ENCODE assay signal across 15 cellular contexts in genomic region chr13:77896536-77896935, GRCh38. TPM values are rescaled to one million over a fixed set of nuclear protein-coding genes. Genes with fewer than 3 reads are reported as not detected.
A peak's percentile ranks its signal among the peaks of the same experiment; 100 is the strongest.
DNase-seq lines count a peak whose midpoint lies in the region; ATAC-seq and TF ChIP-seq lines count a peak whose summit lies in the region.
"Had no signal": no experiment of that assay in that cellular context is flagged by ENCODE, and none has a peak within 500 bp of the region (broad histone marks: within the 10 kb centered on the region; RNA-seq: fewer than 3 reads in every experiment).

No MANE protein-coding gene starts in this region.

- WGBS in right cardiac atrium: 44% methylated on average over 8 of the region's 8 CpGs
- WGBS in sigmoid colon, 2 donors: 81 to 83% methylated on average over 8 of the region's 8 CpGs
- no CpG with 5 or more reads among the region's 8 CpGs for WGBS in H9 (ENCODE audit: extremely low coverage, insufficient read length, low lambda C conversion rate)

- no peak overlapping the region for H3K56ac ChIP-seq in H9 (ENCODE audit: insufficient read length, low read depth, low read length)

- H2BK15ac ChIP-seq in H9 (ENCODE audit: low read depth, low read length): no peak overlapping the region

- H3K4me1 Mint-ChIP-seq in activated T-cell treated with anti-CD3 and anti-CD28 coated beads, Interleukin-2, amount 50 U/mL, for 72 hours (ENCODE audit: low read depth): no peaks in the 10 kb centered on the region
- H3K4me1 Mint-ChIP-seq in H9: peaks cover 7 to 16% of the 10 kb centered on the region in 2 experiments
- H3K4me1 Mint-ChIP-seq: activated CD4-positive, alpha-beta T cell treated with anti-CD3 and anti-CD28 coated beads, Interleukin-2, amount 10 ng/mL, durations not matched to agents 24 days and 14 days; T-cell had no signal

- no peaks in the 10 kb centered on the region for H3K79me2 ChIP-seq in H9 (ENCODE audit: insufficient read depth, low read length)

- no peaks in the 10 kb centered on the region for H4K20me1 ChIP-seq in H9 (ENCODE audit: control insufficient read depth, insufficient read depth, insufficient read length)

- H2AK5ac ChIP-seq in H9 (ENCODE audit: insufficient read length, low read length): no peak overlapping the region

- ATAC-seq in right cardiac atrium: peak; percentile 93
- no peak for ATAC-seq in activated T-cell treated with anti-CD3 and anti-CD28 coated beads, Interleukin-2, amount 50 U/mL, for 72 hours (replicated peaks in 1 of 2)
- no peak for ATAC-seq in HG03432 (IDR thresholded peaks at IDR 0.05; ENCODE audit: unreplicated experiment)
- ATAC-seq: Panc1, T-cell had no signal

- no peak overlapping the region for H3K23ac ChIP-seq in H9 (ENCODE audit: insufficient read length, low read depth, low read length)

- H3K27ac ChIP-seq in right cardiac atrium (ENCODE audit: low read length) (no peak overlapping the region), sigmoid colon (peak overlapping the region; percentile 36 to 68 (median 43)), H9 (ENCODE audit: insufficient read length, low read depth, low read length) (no peak overlapping the region)

- no peak for TF ChIP-seq CTCF in choroid plexus epithelial cell (conservative IDR thresholded peaks at IDR 0.05; ENCODE audit: low read depth, low read length)
- TF ChIP-seq CTCF in sigmoid colon (IDR thresholded peaks at IDR 0.05): no peak
- no peak for TF ChIP-seq CTCF in H9 (conservative IDR thresholded peaks at IDR 0.05)

- H3K4me3 Mint-ChIP-seq in activated T-cell treated with anti-CD3 and anti-CD28 coated beads, Interleukin-2, amount 50 U/mL, for 72 hours: no peak overlapping the region
- H3K4me3 Mint-ChIP-seq in H9: no peak overlapping the region
- H3K4me3 Mint-ChIP-seq: activated CD4-positive, alpha-beta T cell treated with anti-CD3 and anti-CD28 coated beads, Interleukin-2, amount 10 ng/mL, durations not matched to agents 24 days and 14 days; activated T-helper 1 cell treated with anti-CD3 and anti-CD28 coated beads, Interleukin-12 subunit alpha, Interleukin-12 subunit beta, Interleukin-2, Interleukin-4 antibody, amounts not matched to agents 30 ng/mL and 10 ng/mL and 1 ng/mL, durations not matched to agents 14 hours and 24 hours and 36 hours; T-cell had no signal

- no peaks in the 10 kb centered on the region for H3K9me3 Mint-ChIP-seq in activated T-cell treated with anti-CD3 and anti-CD28 coated beads, Interleukin-2, amount 50 U/mL, for 72 hours
- H3K9me3 Mint-ChIP-seq in H9: no peaks in the 10 kb centered on the region
- H3K9me3 Mint-ChIP-seq: activated CD4-positive, alpha-beta T cell treated with anti-CD3 and anti-CD28 coated beads, Interleukin-2, amount 10 ng/mL, durations not matched to agents 24 days and 14 days; activated T-helper 1 cell treated with anti-CD3 and anti-CD28 coated beads, Interleukin-12 subunit alpha, Interleukin-12 subunit beta, Interleukin-2, Interleukin-4 antibody, amounts not matched to agents 30 ng/mL and 10 ng/mL and 1 ng/mL, durations not matched to agents 14 hours and 24 hours and 36 hours had no signal

- H3K9ac ChIP-seq in H9 (ENCODE audit: extremely low read depth, insufficient read length, low read length): no peak overlapping the region

- H3K36me3 ChIP-seq in sigmoid colon: no peaks in the 10 kb centered on the region

- DNase-seq in AG20443 (ENCODE audit: low spot score): peak; percentile 18
- peak; percentile 6 for DNase-seq in choroid plexus epithelial cell (ENCODE audit: low read depth)
- peak in 1 of 3 donors; percentile 33 for DNase-seq in right cardiac atrium
- peak; percentile 63 for DNase-seq in sigmoid colon
- DNase-seq in activated T-cell treated with anti-CD3 and anti-CD28 coated beads, Interleukin-2, amount 50 U/mL, for 72 hours: no peak
- DNase-seq in NCI-H1436 treated with DMSO at 0.1 percent for 48 hours (lab: John Stamatoyannopoulos, UW): no peak
- no peak for DNase-seq in H9
- DNase-seq: activated CD4-positive, alpha-beta T cell treated with anti-CD3 and anti-CD28 coated beads, Interleukin-2, amount 10 ng/mL, durations not matched to agents 24 days and 14 days; aorta; NCI-H1092 treated with DMSO at 0.1 percent for 48 hours; NCI-H446 treated with DMSO at 0.1 percent for 48 hours; T-cell had no signal

- H2BK12ac ChIP-seq in H9 (ENCODE audit: insufficient read length, low read depth, low read length): no peak overlapping the region

- H2BK20ac ChIP-seq in H9 (ENCODE audit: low read depth, low read length, poor library complexity, severe bottlenecking): no peak overlapping the region

- no peak overlapping the region for H3K18ac ChIP-seq in H9 (ENCODE audit: insufficient read length, low read depth, low read length)

- no peak overlapping the region for H4K5ac ChIP-seq in H9 (ENCODE audit: insufficient read length, low read depth, low read length)

- H2AFZ ChIP-seq in H9 (ENCODE audit: low read length): no peak overlapping the region

- no peaks in the 10 kb centered on the region for H3K79me1 ChIP-seq in H9 (ENCODE audit: insufficient read depth, low read depth, low read length, poor library complexity, severe bottlenecking)

- peak in 1 of 4 donors; percentile 52 for TF ChIP-seq EP300 in sigmoid colon (IDR thresholded peaks at IDR 0.05)

- H4K8ac ChIP-seq in H9 (replicated peaks; ENCODE audit: insufficient read length, low read depth, low read length): no peak overlapping the region

- no peak overlapping the region for H3K4me2 ChIP-seq in H9 (ENCODE audit: insufficient read depth, insufficient read length, low read length)

- no peak overlapping the region for H3K14ac ChIP-seq in H9 (ENCODE audit: insufficient read depth, low read length)

- no peaks in the 10 kb centered on the region for H3K36me3 Mint-ChIP-seq in activated T-cell treated with anti-CD3 and anti-CD28 coated beads, Interleukin-2, amount 50 U/mL, for 72 hours (ENCODE audit: insufficient read depth in 2 of 2)
- no peaks in the 10 kb centered on the region for H3K36me3 Mint-ChIP-seq in H9 (ENCODE audit: insufficient read depth in 1 of 3, low read depth in 3 of 3)
- H3K36me3 Mint-ChIP-seq: T-cell had no signal

- H3K23me2 ChIP-seq in H9 (ENCODE audit: insufficient read length, low read depth, low read length, poor library complexity, severe bottlenecking): no peaks in the 10 kb centered on the region

- no peaks in the 10 kb centered on the region for H3K27me3 Mint-ChIP-seq in activated T-cell treated with anti-CD3 and anti-CD28 coated beads, Interleukin-2, amount 50 U/mL, for 72 hours (ENCODE audit: low read depth)
- no peaks in the 10 kb centered on the region; the same call in 1 of the 2 replicates for H3K27me3 Mint-ChIP-seq in H9 (ENCODE audit: low read depth)

- no peak overlapping the region for H3K4ac ChIP-seq in H9 (ENCODE audit: low read depth, low read length)

- H3K27me3 ChIP-seq in right cardiac atrium (ENCODE audit: control insufficient read depth, insufficient read depth): no peaks in the 10 kb centered on the region
- no peaks in the 10 kb centered on the region for H3K27me3 ChIP-seq in sigmoid colon
- H3K27me3 ChIP-seq in H9 (ENCODE audit: insufficient read depth, low read length): no peaks in the 10 kb centered on the region

- no peak overlapping the region for H2BK120ac ChIP-seq in H9 (ENCODE audit: low read depth, low read length, poor library complexity, severe bottlenecking)

- H4K91ac ChIP-seq in H9 (ENCODE audit: insufficient read length, low read depth, low read length): no peak overlapping the region

- TF ChIP-seq POLR2A in sigmoid colon (IDR thresholded peaks at IDR 0.05): no peak

- H3K4me3 ChIP-seq in choroid plexus epithelial cell (ENCODE audit: low read depth, low read length) (no peak overlapping the region), right cardiac atrium (ENCODE audit: low read length) (no peak overlapping the region), sigmoid colon (no peak overlapping the region)

- H2BK5ac ChIP-seq in H9 (ENCODE audit: insufficient read length, low read length): no peak overlapping the region

- intact Hi-C loops in right cardiac atrium (cut with DNase I): no loop called here
- intact Hi-C loops in sigmoid colon (cut with DNase I): no loop called here

- no peak overlapping the region for H3K27ac Mint-ChIP-seq in activated T-cell treated with anti-CD3 and anti-CD28 coated beads, Interleukin-2, amount 50 U/mL, for 72 hours
- no peak overlapping the region for H3K27ac Mint-ChIP-seq in H9
- H3K27ac Mint-ChIP-seq: activated CD4-positive, alpha-beta T cell treated with anti-CD3 and anti-CD28 coated beads, Interleukin-2, amount 10 ng/mL, durations not matched to agents 24 days and 14 days; activated T-helper 1 cell treated with anti-CD3 and anti-CD28 coated beads, Interleukin-12 subunit alpha, Interleukin-12 subunit beta, Interleukin-2, Interleukin-4 antibody, amounts not matched to agents 30 ng/mL and 10 ng/mL and 1 ng/mL, durations not matched to agents 14 hours and 24 hours and 36 hours; T-cell had no signal

- no peaks in the 10 kb centered on the region for H3K9me3 ChIP-seq in right cardiac atrium (ENCODE audit: control insufficient read depth, low read length)
- no peaks in the 10 kb centered on the region for H3K9me3 ChIP-seq in sigmoid colon
- H3K9me3 ChIP-seq in H9 (ENCODE audit: control insufficient read depth, low read depth, low read length): no peaks in the 10 kb centered on the region

- H3K4me1 ChIP-seq in right cardiac atrium (ENCODE audit: control insufficient read depth, insufficient read depth, low read length) (no peaks in the 10 kb centered on the region), sigmoid colon (peaks cover 0 to 17% (median 8%) of the 10 kb centered on the region in 4 donors), H9 (ENCODE audit: insufficient read depth, low read length) (no peaks in the 10 kb centered on the region)

- no peak overlapping the region for H3T11ph ChIP-seq in H9 (ENCODE audit: low read length)

RNA-seq across cellular contexts. Expression of gene EDNRB, which starts 22.1 kb away (rescaled TPM):
- total RNA-seq in right cardiac atrium: 10 to 100 TPM; 55.3 to 60.8 (median 58.1) TPM
- polyA plus RNA-seq in right cardiac atrium: 28.2 TPM
- 10 to 100 TPM; 14.9 to 17.6 (median 16.8) TPM for total RNA-seq in sigmoid colon
- 1 to 10 TPM; 1.6 to 6.9 (median 1.8) TPM for polyA plus RNA-seq in sigmoid colon
- total RNA-seq in activated T-cell treated with anti-CD3 and anti-CD28 coated beads, Interleukin-2, amount 50 U/mL, for 72 hours: not detected
- 6.6 TPM in 2 replicates for total RNA-seq in H9 (2021)
- total RNA-seq: activated CD4-positive, alpha-beta T cell treated with anti-CD3 and anti-CD28 coated beads, Interleukin-2, amount 10 ng/mL, durations not matched to agents 24 days and 14 days; activated T-helper 1 cell treated with anti-CD3 and anti-CD28 coated beads, Interleukin-12 subunit alpha, Interleukin-12 subunit beta, Interleukin-2, Interleukin-4 antibody, amounts not matched to agents 30 ng/mL and 10 ng/mL and 1 ng/mL, durations not matched to agents 14 hours and 24 hours and 36 hours had no signal

Comparison
In these comparisons a context has a peak if more than half of its experiments do, and no peak if none do; other contexts are left out.
1. DNase-seq: peak in AG20443 (single experiment), choroid plexus epithelial cell (single experiment) and sigmoid colon (single experiment); none in activated T-cell treated with anti-CD3 and anti-CD28 coated beads, Interleukin-2, amount 50 U/mL, for 72 hours (0 of 2), NCI-H1436 treated with DMSO at 0.1 percent for 48 hours (single experiment) and H9 (single experiment).
2. ATAC-seq: peak in right cardiac atrium (2 of 2); none in activated T-cell treated with anti-CD3 and anti-CD28 coated beads, Interleukin-2, amount 50 U/mL, for 72 hours (0 of 2) and HG03432 (single experiment).
3. H3K27ac ChIP-seq: peak in sigmoid colon (4 of 4); none in right cardiac atrium (single experiment) and H9 (single experiment).